ENCODE assay signal across 14 cellular contexts in genomic region chr22:48084749-48085090, GRCh38.
DNase-seq lines count a peak whose midpoint lies in the region; ATAC-seq and TF ChIP-seq lines count a peak whose summit lies in the region.
"Had no signal": no experiment of that assay in that cellular context is flagged by ENCODE, and none has a peak within 500 bp of the region (broad histone marks: within the 10 kb centered on the region; RNA-seq: fewer than 3 reads in every experiment).

No MANE protein-coding gene starts in this region.

- H3K9me3 ChIP-seq in CD8-positive, alpha-beta memory T cell (ENCODE audit: low read length), result no peaks in the 10 kb centered on the region
- H3K9me3 ChIP-seq in Loucy (ENCODE audit: insufficient read depth, low read depth, low read length) (no peaks in the 10 kb centered on the region), smooth muscle cell (replicated peaks; ENCODE audit: low read depth) (no peaks in the 10 kb centered on the region)
- H3K9me3 ChIP-seq: Caco-2 had no signal

- no peak for DNase-seq in CD8-positive, alpha-beta memory T cell
- no peak for DNase-seq in effector memory CD8-positive, alpha-beta T cell
- DNase-seq in activated CD8-positive, alpha-beta T cell treated with anti-CD3 and anti-CD28 coated beads for 36 hours, result no peak
- no peak for DNase-seq in smooth muscle cell (lab: John Stamatoyannopoulos, UW; ENCODE audit: unreplicated experiment)
- DNase-seq: Caco-2, NCI-H1048, NCI-H1436 treated with DMSO at 0.1 percent for 48 hours, NCI-H2081 treated with DMSO at 0.1 percent for 48 hours, NCI-H524 treated with DMSO at 0.1 percent for 48 hours, SIG-M5 had no signal

- no peak for ATAC-seq in effector memory CD8-positive, alpha-beta T cell (replicated peaks)
- no peak for ATAC-seq in stimulated activated memory B cell treated with anti-CD40 and anti-IgM and Interleukin-4, amounts not matched to agents 10 μg/mL and 1 μg/mL and 100 μg/mL, for 72 hours
- no peak for ATAC-seq in HG02884 (IDR thresholded peaks at IDR 0.05; ENCODE audit: unreplicated experiment)
- ATAC-seq in activated CD8-positive, alpha-beta T cell treated with anti-CD3 and anti-CD28 coated beads for 36 hours, result no peak
- ATAC-seq: K562 had no signal

- H3K27me3 ChIP-seq in CD8-positive, alpha-beta memory T cell (ENCODE audit: insufficient read depth, low read length, poor library complexity, severe bottlenecking), result peaks cover 6% of the 10 kb centered on the region
- H3K27me3 ChIP-seq in Loucy (ENCODE audit: insufficient read depth, low read length, poor library complexity, severe bottlenecking) (no peaks in the 10 kb centered on the region), smooth muscle cell (ENCODE audit: low read depth) (peaks cover 9% of the 10 kb centered on the region)

- H3K9me2 ChIP-seq in Loucy (replicated peaks; ENCODE audit: low read depth, low read length), result no peaks in the 10 kb centered on the region

- H3F3A ChIP-seq in Loucy (ENCODE audit: low read depth) (no peaks in the 10 kb centered on the region), smooth muscle cell (ENCODE audit: low read depth) (no peaks in the 10 kb centered on the region)

- POLR2A ChIA-PET in CD8-positive, alpha-beta memory T cell (lab: Charles Lee), result no interaction called here
- POLR2A ChIA-PET in activated CD8-positive, alpha-beta T cell treated with anti-CD3 and anti-CD28 coated beads for 36 hours (lab: Charles Lee), result no interaction called here

- intact Hi-C loops in activated CD8-positive, alpha-beta T cell treated with anti-CD3 and anti-CD28 coated beads for 36 hours (cut with micrococcal nuclease), result no loop called here

- H3K27me3 Mint-ChIP-seq in CD8-positive, alpha-beta memory T cell, result peaks cover 11 to 18% of the 10 kb centered on the region in 2 donors
- peaks cover 5 to 36% of the 10 kb centered on the region in 2 donors for H3K27me3 Mint-ChIP-seq in effector memory CD8-positive, alpha-beta T cell
- peaks cover 40% of the 10 kb centered on the region for H3K27me3 Mint-ChIP-seq in stimulated activated memory B cell treated with anti-CD40 and anti-IgM and Interleukin-4, amounts not matched to agents 10 μg/mL and 1 μg/mL and 100 μg/mL, for 72 hours
- H3K27me3 Mint-ChIP-seq in activated CD8-positive, alpha-beta T cell treated with anti-CD3 and anti-CD28 coated beads for 36 hours, result peaks cover 12% of the 10 kb centered on the region

- H3K4me3 Mint-ChIP-seq in CD8-positive, alpha-beta memory T cell, result peak overlapping the region in 4 of 7 donors; percentile 45 to 65 (median 60)
- peak overlapping the region; percentile 58 to 76 for H3K4me3 Mint-ChIP-seq in effector memory CD8-positive, alpha-beta T cell
- peak overlapping the region; percentile 27 for H3K4me3 Mint-ChIP-seq in stimulated activated memory B cell treated with anti-CD40 and anti-IgM and Interleukin-4, amounts not matched to agents 10 μg/mL and 1 μg/mL and 100 μg/mL, for 72 hours
- H3K4me3 Mint-ChIP-seq in activated CD8-positive, alpha-beta T cell treated with anti-CD3 and anti-CD28 coated beads for 36 hours, result no peak overlapping the region

- H3K9ac ChIP-seq in Loucy (ENCODE audit: low read depth, low read length, poor library complexity, severe bottlenecking) (no peak overlapping the region), smooth muscle cell (ENCODE audit: low read depth) (no peak overlapping the region)

- CTCF ChIA-PET in CD8-positive, alpha-beta memory T cell (lab: Charles Lee), result no interaction called here
- CTCF ChIA-PET in activated CD8-positive, alpha-beta T cell treated with anti-CD3 and anti-CD28 coated beads for 36 hours (lab: Charles Lee), result no interaction called here

- H3K9me3 Mint-ChIP-seq in CD8-positive, alpha-beta memory T cell, result no peaks in the 10 kb centered on the region
- no peaks in the 10 kb centered on the region for H3K9me3 Mint-ChIP-seq in effector memory CD8-positive, alpha-beta T cell
- no peaks in the 10 kb centered on the region for H3K9me3 Mint-ChIP-seq in stimulated activated memory B cell treated with anti-CD40 and anti-IgM and Interleukin-4, amounts not matched to agents 10 μg/mL and 1 μg/mL and 100 μg/mL, for 72 hours
- no peaks in the 10 kb centered on the region for H3K9me3 Mint-ChIP-seq in activated CD8-positive, alpha-beta T cell treated with anti-CD3 and anti-CD28 coated beads for 36 hours

- H3K79me2 ChIP-seq in Loucy (ENCODE audit: insufficient read depth, low read length), result no peaks in the 10 kb centered on the region
- H3K79me2 ChIP-seq in smooth muscle cell (ENCODE audit: low read depth), result no peaks in the 10 kb centered on the region

- H3K27ac Mint-ChIP-seq in CD8-positive, alpha-beta memory T cell, result peak overlapping the region in 2 of 8 donors; percentile 12 to 50
- H3K27ac Mint-ChIP-seq in effector memory CD8-positive, alpha-beta T cell, result no peak overlapping the region
- no peak overlapping the region for H3K27ac Mint-ChIP-seq in stimulated activated memory B cell treated with anti-CD40 and anti-IgM and Interleukin-4, amounts not matched to agents 10 μg/mL and 1 μg/mL and 100 μg/mL, for 72 hours
- no peak overlapping the region for H3K27ac Mint-ChIP-seq in activated CD8-positive, alpha-beta T cell treated with anti-CD3 and anti-CD28 coated beads for 36 hours

- no peak for TF ChIP-seq CTCF in Loucy (conservative IDR thresholded peaks at IDR 0.05; ENCODE audit: low read length)
- TF ChIP-seq CTCF in activated CD8-positive, alpha-beta T cell treated with anti-CD3 and anti-CD28 coated beads for 36 hours (IDR thresholded peaks at IDR 0.05), result no peak
- TF ChIP-seq CTCF in smooth muscle cell (IDR thresholded peaks at IDR 0.05; ENCODE audit: borderline replicate concordance, insufficient read depth, poor library complexity, severe bottlenecking), result no peak

- H4K20me1 ChIP-seq in Loucy (ENCODE audit: insufficient read depth, low read length, poor library complexity, severe bottlenecking) (no peaks in the 10 kb centered on the region), smooth muscle cell (ENCODE audit: low read depth) (no peaks in the 10 kb centered on the region)

- no peaks in the 10 kb centered on the region for H3K36me3 ChIP-seq in CD8-positive, alpha-beta memory T cell (ENCODE audit: insufficient read depth, low read length)
- H3K36me3 ChIP-seq in Loucy (ENCODE audit: insufficient read depth, low read length) (no peaks in the 10 kb centered on the region), smooth muscle cell (ENCODE audit: low read depth) (no peaks in the 10 kb centered on the region)

- no peak overlapping the region for H3K27ac ChIP-seq in CD8-positive, alpha-beta memory T cell (ENCODE audit: low read depth, low read length)
- H3K27ac ChIP-seq in smooth muscle cell (ENCODE audit: low read depth), result no peak overlapping the region

- WGBS in smooth muscle cell (ENCODE audit: low lambda C conversion rate), result 91% methylated on average over 12 of the region's 12 CpGs

- H2AFZ ChIP-seq in Loucy (ENCODE audit: low read length), result no peak overlapping the region
- H2AFZ ChIP-seq in smooth muscle cell (ENCODE audit: low read depth), result no peak overlapping the region

- H3K36me3 Mint-ChIP-seq in CD8-positive, alpha-beta memory T cell, result no peaks in the 10 kb centered on the region
- peaks cover 11% of the 10 kb centered on the region for H3K36me3 Mint-ChIP-seq in effector memory CD8-positive, alpha-beta T cell (ENCODE audit: insufficient read depth)
- H3K36me3 Mint-ChIP-seq in stimulated activated memory B cell treated with anti-CD40 and anti-IgM and Interleukin-4, amounts not matched to agents 10 μg/mL and 1 μg/mL and 100 μg/mL, for 72 hours, result no peaks in the 10 kb centered on the region
- no peaks in the 10 kb centered on the region for H3K36me3 Mint-ChIP-seq in activated CD8-positive, alpha-beta T cell treated with anti-CD3 and anti-CD28 coated beads for 36 hours (ENCODE audit: low read depth)

- H3K4me3 ChIP-seq in CD8-positive, alpha-beta memory T cell (ENCODE audit: low read length), result no peak overlapping the region
- H3K4me3 ChIP-seq in Loucy (ENCODE audit: low read length, poor library complexity, severe bottlenecking) (peak overlapping the region; percentile 46), smooth muscle cell (no peak overlapping the region)
- H3K4me3 ChIP-seq: K562 had no signal

- peaks cover 16% of the 10 kb centered on the region for H3K4me1 ChIP-seq in CD8-positive, alpha-beta memory T cell (ENCODE audit: insufficient read depth, low read length)
- H3K4me1 ChIP-seq in Loucy (ENCODE audit: insufficient read depth, low read length, poor library complexity, severe bottlenecking) (peaks cover 35% of the 10 kb centered on the region), smooth muscle cell (ENCODE audit: low read depth) (no peaks in the 10 kb centered on the region)
- H3K4me1 ChIP-seq: Caco-2 had no signal

- H3K4me2 ChIP-seq in Loucy (ENCODE audit: low read depth, low read length, poor library complexity, severe bottlenecking) (peak overlapping the region; percentile 69), smooth muscle cell (no peak overlapping the region)

- peaks cover 25 to 28% (median 26%) of the 10 kb centered on the region in 3 donors for H3K4me1 Mint-ChIP-seq in CD8-positive, alpha-beta memory T cell
- peaks cover 30 to 32% of the 10 kb centered on the region in 2 donors for H3K4me1 Mint-ChIP-seq in effector memory CD8-positive, alpha-beta T cell (ENCODE audit: low read depth in 2 of 2)
- H3K4me1 Mint-ChIP-seq in stimulated activated memory B cell treated with anti-CD40 and anti-IgM and Interleukin-4, amounts not matched to agents 10 μg/mL and 1 μg/mL and 100 μg/mL, for 72 hours, result peaks cover 34% of the 10 kb centered on the region
- H3K4me1 Mint-ChIP-seq in activated CD8-positive, alpha-beta T cell treated with anti-CD3 and anti-CD28 coated beads for 36 hours (ENCODE audit: low read depth), result peaks cover 12% of the 10 kb centered on the region
